ENCODE assay signal across 11 cellular contexts in genomic region chr11:73193251-73194033, GRCh38. TPM values are rescaled to one million over a fixed set of nuclear protein-coding genes. Genes with fewer than 3 reads are reported as not detected.
DNase-seq lines count a peak whose midpoint lies in the region; ATAC-seq, FAIRE-seq and TF ChIP-seq lines count a peak whose summit lies in the region.
"Had no signal": no experiment of that assay in that cellular context is flagged by ENCODE, and none has a peak within 500 bp of the region (broad histone marks: within the 10 kb centered on the region; RNA-seq: fewer than 3 reads in every experiment).

No MANE protein-coding gene starts in this region.

- H3K36me3 ChIP-seq in bronchial epithelial cell (ENCODE audit: control insufficient read depth, insufficient read depth, low read length), result no peaks in the 10 kb centered on the region

- FAIRE-seq in bronchial epithelial cell (lab: Jason Lieb, UNC), result peak; percentile 86

- H3K27ac ChIP-seq in skin epidermis (peak overlapping the region in 14 of 21 experiments; percentile 9 to 88 (median 57)), substantia nigra (ENCODE audit: low read depth, low read length, poor library complexity, severe bottlenecking) (no peak overlapping the region)

- peak; percentile 40 for DNase-seq in bronchial epithelial cell (ENCODE audit: low read depth)
- no peak for DNase-seq in NK-92 treated with Interleukin-12 subunit alpha and Interleukin-12 subunit beta, amount 100 ng/mL, for 24 hours (lab: John Stamatoyannopoulos, UW)
- no peak for DNase-seq in SK-N-DZ (ENCODE audit: low spot score)
- DNase-seq in substantia nigra (lab: John Stamatoyannopoulos, UW), result no peak
- DNase-seq: CD4-positive, CD25-positive, alpha-beta regulatory T cell; stimulated activated CD4-positive, alpha-beta T cell treated with anti-CD3 and anti-CD28 coated beads, Interleukin-15, amount 100 ng/mL, for 24 hours had no signal

- ATAC-seq in GM18511 (IDR thresholded peaks at IDR 0.05; ENCODE audit: unreplicated experiment) (peak; percentile 77), HG03442 (IDR thresholded peaks at IDR 0.05; ENCODE audit: unreplicated experiment) (peak; percentile 55), GM21576 (IDR thresholded peaks at IDR 0.05; ENCODE audit: unreplicated experiment) (no peak)
- ATAC-seq: activated T-helper 17 cell treated with anti-CD3 and anti-CD28 coated beads, Interleukin-2, amount 50 U/mL, for 72 hours had no signal

- no peak overlapping the region for H3K4me3 ChIP-seq in bronchial epithelial cell (ENCODE audit: low read depth, low read length)
- H3K4me3 ChIP-seq in skin epidermis, result no peak overlapping the region

- H3K27me3 ChIP-seq in bronchial epithelial cell (ENCODE audit: control insufficient read depth, insufficient read depth, low read length), result no peaks in the 10 kb centered on the region

- TF ChIP-seq CTCF in bronchial epithelial cell (IDR thresholded peaks at IDR 0.05; ENCODE audit: insufficient read depth, low read length, severe bottlenecking), result no peak

RNA-seq across cellular contexts. Expression of gene P2RY2, which starts 24.6 kb away (rescaled TPM):
- total RNA-seq in bronchial epithelial cell, result 9.0 and 13.7 TPM in 2 replicates
- polyA plus RNA-seq in SK-N-DZ (2014; cell fraction: cytosol; rRNA removed), result not detected in 2 replicates
- not detected in 2 replicates for polyA plus RNA-seq in SK-N-DZ (2014; cell fraction: nucleus; rRNA removed)
- total RNA-seq: activated T-helper 17 cell treated with anti-CD3 and anti-CD28 coated beads, Interleukin-2, amount 50 U/mL, for 72 hours; CD4-positive, CD25-positive, alpha-beta regulatory T cell had no signal
- polyA plus RNA-seq: CD4-positive, CD25-positive, alpha-beta regulatory T cell had no signal

RNA-seq across cellular contexts. Expression of gene FCHSD2, which starts 51.3 kb away (rescaled TPM):
- 3.6 and 10.0 TPM in 2 replicates for total RNA-seq in bronchial epithelial cell
- polyA plus RNA-seq in SK-N-DZ (2014; cell fraction: cytosol; rRNA removed), result 13.4 and 15.5 TPM in 2 replicates
- polyA plus RNA-seq in SK-N-DZ (2014; cell fraction: nucleus; rRNA removed), result 13.3 and 25.8 TPM in 2 replicates
